8 cellular contexts compared by ENCODE assay signal in the genomic region with DNA sequence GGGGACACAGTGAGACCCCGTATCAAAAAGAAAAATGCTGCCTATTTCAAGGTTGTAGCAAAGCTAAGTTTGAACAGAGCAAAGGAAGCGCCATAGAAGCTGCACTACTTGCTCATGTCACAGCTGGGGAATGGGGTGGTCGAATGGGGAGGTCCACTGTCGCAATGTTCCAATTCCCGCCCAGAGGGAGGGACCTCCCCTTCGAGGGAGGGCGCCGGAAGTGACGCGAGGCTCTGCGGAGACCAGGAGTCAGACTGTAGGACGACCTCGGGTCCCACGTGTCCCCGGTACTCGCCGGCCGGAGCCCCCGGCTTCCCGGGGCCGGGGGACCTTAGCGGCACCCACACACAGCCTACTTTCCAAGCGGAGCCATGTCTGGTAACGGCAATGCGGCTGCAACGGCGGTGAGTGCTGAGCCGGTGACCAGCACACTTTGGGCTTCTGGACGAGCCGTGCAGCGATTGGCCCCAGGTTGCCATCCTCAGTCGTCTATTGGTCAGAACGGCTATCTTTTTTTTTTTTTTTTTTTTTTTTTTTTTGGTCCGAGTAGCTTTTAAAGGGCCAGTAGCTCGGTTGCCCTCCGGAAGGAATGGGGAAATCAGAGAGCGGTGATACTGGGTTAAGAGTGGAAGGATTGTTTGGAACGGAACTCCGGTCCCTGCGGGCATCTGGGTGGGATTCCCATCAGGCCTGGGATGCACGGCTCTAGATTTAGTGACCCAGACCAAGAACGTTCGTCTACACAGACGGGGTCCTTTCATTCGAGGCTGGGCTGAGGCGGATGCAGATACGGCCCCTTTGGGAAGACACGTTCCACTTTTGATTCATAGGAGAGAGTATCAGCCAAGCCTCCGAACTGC. TPM values are rescaled to one million over a fixed set of nuclear protein-coding genes. Genes with fewer than 3 reads are reported as not detected.
DNase-seq lines count a peak whose midpoint lies in the region; ATAC-seq and TF ChIP-seq lines count a peak whose summit lies in the region.

A gene (plus strand): TSS at position 219 of the 860 bp plus-strand sequence. CDS start 153 bp downstream, at position 372.

- no peaks in the 10 kb centered on the region for H3K9me3 ChIP-seq in thoracic aorta

- H3K27me3 ChIP-seq in thoracic aorta (replicated peaks; ENCODE audit: insufficient read depth) = no peaks in the 10 kb centered on the region

- peak; percentile 98 for DNase-seq in NCI-H1092 treated with DMSO at 0.1 percent for 48 hours (lab: John Stamatoyannopoulos, UW)
- peak; percentile 86 for DNase-seq in SKM-1 (lab: John Stamatoyannopoulos, UW; ENCODE audit: unreplicated experiment)
- DNase-seq in activated naive CD4-positive, alpha-beta T cell treated with anti-CD3 and anti-CD28 coated beads, Interleukin-2, amount 50 U/mL, for 72 hours (ENCODE audit: low spot score in 2 of 2) = peak; percentile 94 to 95
- peak; percentile 91 for DNase-seq in glomerular visceral epithelial cell (ENCODE audit: extremely low spot score)
- peak; percentile 90 for DNase-seq in omental fat pad (ENCODE audit: low spot score)
- peak; percentile 80 for DNase-seq in thoracic aorta (ENCODE audit: low spot score)

- TF ChIP-seq CTCF in omental fat pad (IDR thresholded peaks at IDR 0.05) (no peak), thoracic aorta (IDR thresholded peaks at IDR 0.05) (no peak)

- H3K4me3 ChIP-seq in GM08714 (ENCODE audit: low read length) = peak within 1 kb of the TSS; percentile 87
- peak within 1 kb of the TSS; percentile 94 for H3K4me3 ChIP-seq in thoracic aorta

- H3K9me3 Mint-ChIP-seq in activated naive CD4-positive, alpha-beta T cell treated with anti-CD3 and anti-CD28 coated beads, Interleukin-2, amount 50 U/mL, for 72 hours = no peaks in the 10 kb centered on the region

- peak within 1 kb of the TSS; percentile 90 to 97 for H3K27ac Mint-ChIP-seq in activated naive CD4-positive, alpha-beta T cell treated with anti-CD3 and anti-CD28 coated beads, Interleukin-2, amount 50 U/mL, for 72 hours

- ATAC-seq in HG02610 (IDR thresholded peaks at IDR 0.05; ENCODE audit: unreplicated experiment) (peak; percentile 91), omental fat pad (ENCODE audit: low FRiP score) (peak; percentile 97), thoracic aorta (ENCODE audit: insufficient number of reproducible peaks, low FRiP score, low read depth) (peak; percentile 95)
- peak; percentile 92 to 96 for ATAC-seq in activated naive CD4-positive, alpha-beta T cell treated with anti-CD3 and anti-CD28 coated beads, Interleukin-2, amount 50 U/mL, for 72 hours

- H3K36me3 Mint-ChIP-seq in activated naive CD4-positive, alpha-beta T cell treated with anti-CD3 and anti-CD28 coated beads, Interleukin-2, amount 50 U/mL, for 72 hours = peaks cover 0 to 12% of the 10 kb centered on the region in 2 donors

- H3K36me3 ChIP-seq in thoracic aorta = peaks cover 17% of the 10 kb centered on the region

- peaks cover 5 to 15% of the 10 kb centered on the region in 2 donors for H3K4me1 ChIP-seq in thoracic aorta (ENCODE audit: control insufficient read depth in 1 of 2, low read depth in 2 of 2)

- peak within 1 kb of the TSS; percentile 80 to 89 for H3K27ac ChIP-seq in thoracic aorta

RNA-seq across cellular contexts. Expression of the gene that starts here (rescaled TPM):
- total RNA-seq in activated naive CD4-positive, alpha-beta T cell treated with anti-CD3 and anti-CD28 coated beads, Interleukin-2, amount 50 U/mL, for 72 hours = 10 to 100 TPM; 20.0 to 35.7 TPM
- total RNA-seq in omental fat pad (10 to 100 TPM in 1 of 4 donors, 1 to 10 TPM in 3; 7.2 to 11.7 (median 8.5) TPM), thoracic aorta (10 to 100 TPM in 1 of 2 donors, 1 to 10 TPM in 1; 5.7 to 27.2 TPM)

Comparison
In these comparisons a context has a peak if more than half of its experiments do, and no peak if none do; other contexts are left out.
1. Peak in every context shown above with its lines: DNase-seq, ATAC-seq, H3K4me3 ChIP-seq and H3K27ac ChIP-seq.